ENCODE assay signal across 28 cellular contexts in genomic region chr7:42527004-42527403, GRCh38.
"Had no signal": no experiment of that assay in that cellular context is flagged by ENCODE, and none has a peak within 500 bp of the region (broad histone marks: within the 10 kb centered on the region; RNA-seq: fewer than 3 reads in every experiment).

No MANE protein-coding gene starts in this region.

- DNase-seq: activated CD4-positive, alpha-beta T cell treated with anti-CD3 and anti-CD28 coated beads for 1 hour; activated CD4-positive, alpha-beta T cell treated with anti-CD3 and anti-CD28 coated beads, Interleukin-2, amount 10 ng/mL, durations not matched to agents 7 days and 5 days; activated CD8-positive, alpha-beta memory T cell treated with anti-CD3 and anti-CD28 coated beads, Interleukin-2, amount 10 ng/mL, durations not matched to agents 7 days and 5 days; activated CD8-positive, alpha-beta T cell treated with anti-CD3 and anti-CD28 coated beads for 36 hours; activated naive CD4-positive, alpha-beta T cell; activated T-cell treated with anti-CD3 and anti-CD28 coated beads for 4 hours; activated T-cell treated with anti-CD3 and anti-CD28 coated beads, Interleukin-2, amount 50 U/mL, for 72 hours; anterior cingulate cortex; caudate nucleus; foreskin keratinocyte; heart left ventricle; left ventricle myocardium superior; naive thymus-derived CD4-positive, alpha-beta T cell; occipital lobe; psoas muscle; spleen; stimulated activated naive CD8-positive, alpha-beta T cell treated with anti-CD3 and anti-CD28 coated beads, Interleukin-15, Interleukin-2, amounts not matched to agents 100 U/mL and 50 U/mL, for 24 hours; SW 1271; T-helper 9 cell; testis; trophoblast cell had no signal

- H3K27me3 ChIP-seq: esophagus muscularis mucosa, heart left ventricle, testis had no signal

- H3K4me3 Mint-ChIP-seq: activated CD4-positive, alpha-beta T cell treated with anti-CD3 and anti-CD28 coated beads, Interleukin-2, amount 10 ng/mL, durations not matched to agents 7 days and 5 days; activated CD8-positive, alpha-beta memory T cell treated with anti-CD3 and anti-CD28 coated beads, Interleukin-2, amount 10 ng/mL, durations not matched to agents 7 days and 5 days; activated CD8-positive, alpha-beta T cell treated with anti-CD3 and anti-CD28 coated beads for 36 hours; activated T-cell treated with anti-CD3 and anti-CD28 coated beads, Interleukin-2, amount 50 U/mL, for 72 hours; brain; dendritic cell treated with granulocyte-macrophage colony-stimulating factor and Interleukin-4, amounts not matched to agents 40 ng/mL and 50 ng/mL, for 4 days; mesothelial cell of epicardium; naive thymus-derived CD4-positive, alpha-beta T cell; T-helper 1 cell treated with Interleukin-12 subunit alpha and Interleukin-12 subunit beta and Interleukin-4 antibody, amounts not matched to agents 30 μg/mL and 1 μg/mL, for 36 hours had no signal

- H3K36me3 Mint-ChIP-seq: activated CD8-positive, alpha-beta memory T cell treated with anti-CD3 and anti-CD28 coated beads, Interleukin-2, amount 10 ng/mL, durations not matched to agents 7 days and 5 days; brain had no signal

- H3K27me3 Mint-ChIP-seq: activated CD4-positive, alpha-beta T cell treated with anti-CD3 and anti-CD28 coated beads, Interleukin-2, amount 10 ng/mL, durations not matched to agents 7 days and 5 days; activated CD8-positive, alpha-beta memory T cell treated with anti-CD3 and anti-CD28 coated beads, Interleukin-2, amount 10 ng/mL, durations not matched to agents 7 days and 5 days; activated CD8-positive, alpha-beta T cell treated with anti-CD3 and anti-CD28 coated beads for 36 hours; brain; dendritic cell treated with granulocyte-macrophage colony-stimulating factor and Interleukin-4, amounts not matched to agents 40 ng/mL and 50 ng/mL, for 4 days had no signal

- H3K27ac Mint-ChIP-seq: activated CD4-positive, alpha-beta T cell treated with anti-CD3 and anti-CD28 coated beads, Interleukin-2, amount 10 ng/mL, durations not matched to agents 7 days and 5 days; activated CD8-positive, alpha-beta memory T cell treated with anti-CD3 and anti-CD28 coated beads, Interleukin-2, amount 10 ng/mL, durations not matched to agents 7 days and 5 days; activated CD8-positive, alpha-beta T cell treated with anti-CD3 and anti-CD28 coated beads for 36 hours; activated naive CD4-positive, alpha-beta T cell treated with anti-CD3 and anti-CD28 coated beads, Interleukin-2, amount 50 U/mL, for 72 hours; activated T-cell treated with anti-CD3 and anti-CD28 coated beads, Interleukin-2, amount 50 U/mL, for 72 hours; brain; dendritic cell treated with granulocyte-macrophage colony-stimulating factor and Interleukin-4, amounts not matched to agents 40 ng/mL and 50 ng/mL, for 4 days; mesothelial cell of epicardium; naive thymus-derived CD4-positive, alpha-beta T cell; T-helper 1 cell treated with Interleukin-12 subunit alpha and Interleukin-12 subunit beta and Interleukin-4 antibody, amounts not matched to agents 30 μg/mL and 1 μg/mL, for 36 hours had no signal

- H3K27ac ChIP-seq: esophagus muscularis mucosa, foreskin keratinocyte, heart left ventricle, parathyroid adenoma, psoas muscle, spleen, testis had no signal

- H3K9me3 ChIP-seq: testis had no signal

- H2AFZ ChIP-seq: parathyroid adenoma had no signal

- H3K9ac ChIP-seq: parathyroid adenoma had no signal

- H3K4me1 ChIP-seq: esophagus muscularis mucosa, foreskin keratinocyte, heart left ventricle, parathyroid adenoma, psoas muscle, spleen, testis had no signal

- H3K4me1 Mint-ChIP-seq: activated CD4-positive, alpha-beta T cell treated with anti-CD3 and anti-CD28 coated beads, Interleukin-2, amount 10 ng/mL, durations not matched to agents 7 days and 5 days; activated CD8-positive, alpha-beta memory T cell treated with anti-CD3 and anti-CD28 coated beads, Interleukin-2, amount 10 ng/mL, durations not matched to agents 7 days and 5 days; mesothelial cell of epicardium; naive thymus-derived CD4-positive, alpha-beta T cell had no signal

- H3K4me3 ChIP-seq: esophagus muscularis mucosa, heart left ventricle, psoas muscle, spleen, testis had no signal

- H3K79me2 ChIP-seq: parathyroid adenoma had no signal

- H3K36me3 ChIP-seq: esophagus muscularis mucosa, heart left ventricle, spleen had no signal

- ATAC-seq: activated CD8-positive, alpha-beta memory T cell treated with anti-CD3 and anti-CD28 coated beads, Interleukin-2, amount 10 ng/mL, durations not matched to agents 7 days and 5 days; activated CD8-positive, alpha-beta T cell treated with anti-CD3 and anti-CD28 coated beads for 36 hours; activated naive CD4-positive, alpha-beta T cell treated with anti-CD3 and anti-CD28 coated beads, Interleukin-2, amount 50 U/mL, for 72 hours; activated T-cell treated with anti-CD3 and anti-CD28 coated beads, Interleukin-2, amount 50 U/mL, for 72 hours; foreskin keratinocyte; heart left ventricle; left ventricle myocardium superior; naive thymus-derived CD4-positive, alpha-beta T cell; psoas muscle; stimulated activated naive CD8-positive, alpha-beta T cell treated with anti-CD3 and anti-CD28 coated beads, Interleukin-15, Interleukin-2, amounts not matched to agents 100 U/mL and 50 U/mL, for 24 hours had no signal
